Comparison of ENCODE assay signal across 1 cellular context in the genomic region with DNA sequence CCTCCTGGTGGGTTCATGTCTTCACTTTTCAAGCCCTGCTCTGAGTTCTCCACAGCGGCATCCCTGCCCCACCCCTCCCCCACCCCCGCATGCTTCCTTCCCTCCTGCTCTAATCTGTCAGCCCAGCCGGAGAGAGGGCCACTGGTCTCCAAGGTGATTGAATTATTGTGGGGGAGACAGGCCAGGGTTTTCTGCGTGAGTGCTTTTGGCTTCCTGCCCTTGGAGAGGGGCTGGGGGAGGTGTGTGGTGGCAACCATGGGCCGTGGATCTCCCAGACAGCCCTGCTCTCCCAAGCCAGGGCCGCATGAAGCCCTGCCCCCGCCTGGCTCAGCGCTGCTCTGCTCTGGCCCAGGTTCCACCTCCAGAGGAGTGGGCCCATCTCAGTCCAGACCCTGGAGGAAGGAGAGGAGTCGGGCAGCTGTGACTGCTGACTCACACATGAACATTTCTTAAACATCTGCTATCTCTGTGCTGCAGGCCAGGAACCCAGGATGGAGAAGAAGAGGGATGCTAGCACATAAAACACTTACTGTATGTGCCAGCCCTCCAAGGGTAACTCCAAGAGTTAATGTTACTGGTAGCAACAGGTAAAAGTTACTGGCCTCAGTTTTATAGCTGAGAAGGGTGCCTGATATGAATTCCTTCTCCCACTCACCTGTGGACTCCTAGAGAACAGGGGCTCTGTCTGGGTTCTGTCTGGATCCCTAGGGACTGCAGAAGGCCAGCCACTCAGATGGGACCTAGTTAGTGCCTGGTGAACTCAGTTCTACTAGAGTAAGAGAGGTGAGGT.
TF ChIP-seq lines count a peak whose summit lies in the region.

No MANE protein-coding gene starts in this region.

TF ChIP-seq in K562, 482 proteins besides CTCF, POLR2A, EP300 and RAD21 (continued from another document and continues in another):
- TF ChIP-seq, protein P1, sequence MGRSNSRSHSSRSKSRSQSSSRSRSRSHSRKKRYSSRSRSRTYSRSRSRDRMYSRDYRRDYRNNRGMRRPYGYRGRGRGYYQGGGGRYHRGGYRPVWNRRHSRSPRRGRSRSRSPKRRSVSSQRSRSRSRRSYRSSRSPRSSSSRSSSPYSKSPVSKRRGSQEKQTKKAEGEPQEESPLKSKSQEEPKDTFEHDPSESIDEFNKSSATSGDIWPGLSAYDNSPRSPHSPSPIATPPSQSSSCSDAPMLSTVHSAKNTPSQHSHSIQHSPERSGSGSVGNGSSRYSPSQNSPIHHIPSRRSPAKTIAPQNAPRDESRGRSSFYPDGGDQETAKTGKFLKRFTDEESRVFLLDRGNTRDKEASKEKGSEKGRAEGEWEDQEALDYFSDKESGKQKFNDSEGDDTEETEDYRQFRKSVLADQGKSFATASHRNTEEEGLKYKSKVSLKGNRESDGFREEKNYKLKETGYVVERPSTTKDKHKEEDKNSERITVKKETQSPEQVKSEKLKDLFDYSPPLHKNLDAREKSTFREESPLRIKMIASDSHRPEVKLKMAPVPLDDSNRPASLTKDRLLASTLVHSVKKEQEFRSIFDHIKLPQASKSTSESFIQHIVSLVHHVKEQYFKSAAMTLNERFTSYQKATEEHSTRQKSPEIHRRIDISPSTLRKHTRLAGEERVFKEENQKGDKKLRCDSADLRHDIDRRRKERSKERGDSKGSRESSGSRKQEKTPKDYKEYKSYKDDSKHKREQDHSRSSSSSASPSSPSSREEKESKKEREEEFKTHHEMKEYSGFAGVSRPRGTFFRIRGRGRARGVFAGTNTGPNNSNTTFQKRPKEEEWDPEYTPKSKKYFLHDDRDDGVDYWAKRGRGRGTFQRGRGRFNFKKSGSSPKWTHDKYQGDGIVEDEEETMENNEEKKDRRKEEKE (IDR thresholded peaks at IDR 0.05; ENCODE audit: borderline replicate concordance in 1 of 2, control insufficient read depth in 1 of 2, low read depth in 2 of 2, low read length in 1 of 2), result 0 out of 4 replicates have a peak, but pooled peaks of 1 of the 2 experiments have one; percentile 51
- TF ChIP-seq ZNF12 (CRISPR knock-in tag; IDR thresholded peaks at IDR 0.05) (no peak), NCOA4 (IDR thresholded peaks at IDR 0.05; ENCODE audit: partially characterized antibody) (no peak), TCF3 (CRISPR knock-in tag; IDR thresholded peaks at IDR 0.05) (peak; percentile 89), ZNF324 (CRISPR knock-in tag; IDR thresholded peaks at IDR 0.05) (0 out of 2 replicates have a peak, but pooled peaks have one; percentile 44), NRF1 (conservative IDR thresholded peaks at IDR 0.05 in 1 of 2, IDR thresholded peaks at IDR 0.05 in 1 of 2) (peak; percentile 70 to 73), WHSC1 (IDR thresholded peaks at IDR 0.05; ENCODE audit: low read length) (no peak), HNRNPL (IDR thresholded peaks at IDR 0.05; ENCODE audit: low read depth, low read length) (no peak), SIRT6 (IDR thresholded peaks at IDR 0.05; ENCODE audit: low read depth, low read length) (no peak), HDAC8 (tag; IDR thresholded peaks at IDR 0.05) (0 out of 2 replicates have a peak, but pooled peaks have one; percentile 31), ZNF143 (CRISPR knock-in tag; IDR thresholded peaks at IDR 0.05) (0 out of 2 replicates have a peak, but pooled peaks have one; percentile 10), FOXK2 (conservative IDR thresholded peaks at IDR 0.05 in 1 of 2, IDR thresholded peaks at IDR 0.05 in 1 of 2; ENCODE audit: low read depth in 2 of 2) (peak in 1 of 2 experiments; percentile 71; a peak in 2 of 4 replicates), BMI1 (IDR thresholded peaks at IDR 0.05; ENCODE audit: low read length) (peak; percentile 70; the same call in 1 of the 2 replicates), SIN3B (IDR thresholded peaks at IDR 0.05; ENCODE audit: low read depth) (no peak), FOXJ2 (tag; IDR thresholded peaks at IDR 0.05) (peak; percentile 98), ZNF24 (IDR thresholded peaks at IDR 0.05) (peak; percentile 19; the same call in 1 of the 2 replicates), RBFOX2 (IDR thresholded peaks at IDR 0.05; ENCODE audit: low read depth, low read length) (peak; percentile 55; the same call in 1 of the 2 replicates), NBN (IDR thresholded peaks at IDR 0.05; ENCODE audit: low read depth) (peak; percentile 93), ELF2 (CRISPR knock-in tag; IDR thresholded peaks at IDR 0.05) (0 out of 2 replicates have a peak, but pooled peaks have one; percentile 13), SMARCE1 (IDR thresholded peaks at IDR 0.05) (peak; percentile 99), GTF2A2 (tag; IDR thresholded peaks at IDR 0.05) (no peak), FOXJ3 (CRISPR knock-in tag; IDR thresholded peaks at IDR 0.05) (peak; percentile 74; the same call in 1 of the 2 replicates), ZC3H4 (CRISPR knock-in tag; IDR thresholded peaks at IDR 0.05; ENCODE audit: borderline replicate concordance) (no peak), SMAD3 (CRISPR knock-in tag; conservative IDR thresholded peaks at IDR 0.05) (peak; percentile 68), ZNF584 (CRISPR knock-in tag; IDR thresholded peaks at IDR 0.05; ENCODE audit: low read depth) (peak; percentile 86), ETV1 (tag; conservative IDR thresholded peaks at IDR 0.05; ENCODE audit: low read depth) (peak; percentile 98), ZNF41 (CRISPR knock-in tag; conservative IDR thresholded peaks at IDR 0.05) (peak; percentile 80)
- TF ChIP-seq, protein P2, sequence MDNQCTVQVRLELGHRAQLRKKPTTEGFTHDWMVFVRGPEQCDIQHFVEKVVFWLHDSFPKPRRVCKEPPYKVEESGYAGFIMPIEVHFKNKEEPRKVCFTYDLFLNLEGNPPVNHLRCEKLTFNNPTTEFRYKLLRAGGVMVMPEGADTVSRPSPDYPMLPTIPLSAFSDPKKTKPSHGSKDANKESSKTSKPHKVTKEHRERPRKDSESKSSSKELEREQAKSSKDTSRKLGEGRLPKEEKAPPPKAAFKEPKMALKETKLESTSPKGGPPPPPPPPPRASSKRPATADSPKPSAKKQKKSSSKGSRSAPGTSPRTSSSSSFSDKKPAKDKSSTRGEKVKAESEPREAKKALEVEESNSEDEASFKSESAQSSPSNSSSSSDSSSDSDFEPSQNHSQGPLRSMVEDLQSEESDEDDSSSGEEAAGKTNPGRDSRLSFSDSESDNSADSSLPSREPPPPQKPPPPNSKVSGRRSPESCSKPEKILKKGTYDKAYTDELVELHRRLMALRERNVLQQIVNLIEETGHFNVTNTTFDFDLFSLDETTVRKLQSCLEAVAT (IDR thresholded peaks at IDR 0.05), result peak in 1 of 2 experiments; percentile 58; a peak in 1 of 4 replicates
- TF ChIP-seq, protein P3, sequence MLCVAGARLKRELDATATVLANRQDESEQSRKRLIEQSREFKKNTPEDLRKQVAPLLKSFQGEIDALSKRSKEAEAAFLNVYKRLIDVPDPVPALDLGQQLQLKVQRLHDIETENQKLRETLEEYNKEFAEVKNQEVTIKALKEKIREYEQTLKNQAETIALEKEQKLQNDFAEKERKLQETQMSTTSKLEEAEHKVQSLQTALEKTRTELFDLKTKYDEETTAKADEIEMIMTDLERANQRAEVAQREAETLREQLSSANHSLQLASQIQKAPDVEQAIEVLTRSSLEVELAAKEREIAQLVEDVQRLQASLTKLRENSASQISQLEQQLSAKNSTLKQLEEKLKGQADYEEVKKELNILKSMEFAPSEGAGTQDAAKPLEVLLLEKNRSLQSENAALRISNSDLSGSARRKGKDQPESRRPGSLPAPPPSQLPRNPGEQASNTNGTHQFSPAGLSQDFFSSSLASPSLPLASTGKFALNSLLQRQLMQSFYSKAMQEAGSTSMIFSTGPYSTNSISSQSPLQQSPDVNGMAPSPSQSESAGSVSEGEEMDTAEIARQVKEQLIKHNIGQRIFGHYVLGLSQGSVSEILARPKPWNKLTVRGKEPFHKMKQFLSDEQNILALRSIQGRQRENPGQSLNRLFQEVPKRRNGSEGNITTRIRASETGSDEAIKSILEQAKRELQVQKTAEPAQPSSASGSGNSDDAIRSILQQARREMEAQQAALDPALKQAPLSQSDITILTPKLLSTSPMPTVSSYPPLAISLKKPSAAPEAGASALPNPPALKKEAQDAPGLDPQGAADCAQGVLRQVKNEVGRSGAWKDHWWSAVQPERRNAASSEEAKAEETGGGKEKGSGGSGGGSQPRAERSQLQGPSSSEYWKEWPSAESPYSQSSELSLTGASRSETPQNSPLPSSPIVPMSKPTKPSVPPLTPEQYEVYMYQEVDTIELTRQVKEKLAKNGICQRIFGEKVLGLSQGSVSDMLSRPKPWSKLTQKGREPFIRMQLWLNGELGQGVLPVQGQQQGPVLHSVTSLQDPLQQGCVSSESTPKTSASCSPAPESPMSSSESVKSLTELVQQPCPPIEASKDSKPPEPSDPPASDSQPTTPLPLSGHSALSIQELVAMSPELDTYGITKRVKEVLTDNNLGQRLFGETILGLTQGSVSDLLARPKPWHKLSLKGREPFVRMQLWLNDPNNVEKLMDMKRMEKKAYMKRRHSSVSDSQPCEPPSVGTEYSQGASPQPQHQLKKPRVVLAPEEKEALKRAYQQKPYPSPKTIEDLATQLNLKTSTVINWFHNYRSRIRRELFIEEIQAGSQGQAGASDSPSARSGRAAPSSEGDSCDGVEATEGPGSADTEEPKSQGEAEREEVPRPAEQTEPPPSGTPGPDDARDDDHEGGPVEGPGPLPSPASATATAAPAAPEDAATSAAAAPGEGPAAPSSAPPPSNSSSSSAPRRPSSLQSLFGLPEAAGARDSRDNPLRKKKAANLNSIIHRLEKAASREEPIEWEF (CRISPR knock-in tag; IDR thresholded peaks at IDR 0.05), result peak; percentile 94
- TF ChIP-seq, protein P4, sequence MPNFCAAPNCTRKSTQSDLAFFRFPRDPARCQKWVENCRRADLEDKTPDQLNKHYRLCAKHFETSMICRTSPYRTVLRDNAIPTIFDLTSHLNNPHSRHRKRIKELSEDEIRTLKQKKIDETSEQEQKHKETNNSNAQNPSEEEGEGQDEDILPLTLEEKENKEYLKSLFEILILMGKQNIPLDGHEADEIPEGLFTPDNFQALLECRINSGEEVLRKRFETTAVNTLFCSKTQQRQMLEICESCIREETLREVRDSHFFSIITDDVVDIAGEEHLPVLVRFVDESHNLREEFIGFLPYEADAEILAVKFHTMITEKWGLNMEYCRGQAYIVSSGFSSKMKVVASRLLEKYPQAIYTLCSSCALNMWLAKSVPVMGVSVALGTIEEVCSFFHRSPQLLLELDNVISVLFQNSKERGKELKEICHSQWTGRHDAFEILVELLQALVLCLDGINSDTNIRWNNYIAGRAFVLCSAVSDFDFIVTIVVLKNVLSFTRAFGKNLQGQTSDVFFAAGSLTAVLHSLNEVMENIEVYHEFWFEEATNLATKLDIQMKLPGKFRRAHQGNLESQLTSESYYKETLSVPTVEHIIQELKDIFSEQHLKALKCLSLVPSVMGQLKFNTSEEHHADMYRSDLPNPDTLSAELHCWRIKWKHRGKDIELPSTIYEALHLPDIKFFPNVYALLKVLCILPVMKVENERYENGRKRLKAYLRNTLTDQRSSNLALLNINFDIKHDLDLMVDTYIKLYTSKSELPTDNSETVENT (CRISPR knock-in tag; IDR thresholded peaks at IDR 0.05), result no peak
- TF ChIP-seq, protein P5, sequence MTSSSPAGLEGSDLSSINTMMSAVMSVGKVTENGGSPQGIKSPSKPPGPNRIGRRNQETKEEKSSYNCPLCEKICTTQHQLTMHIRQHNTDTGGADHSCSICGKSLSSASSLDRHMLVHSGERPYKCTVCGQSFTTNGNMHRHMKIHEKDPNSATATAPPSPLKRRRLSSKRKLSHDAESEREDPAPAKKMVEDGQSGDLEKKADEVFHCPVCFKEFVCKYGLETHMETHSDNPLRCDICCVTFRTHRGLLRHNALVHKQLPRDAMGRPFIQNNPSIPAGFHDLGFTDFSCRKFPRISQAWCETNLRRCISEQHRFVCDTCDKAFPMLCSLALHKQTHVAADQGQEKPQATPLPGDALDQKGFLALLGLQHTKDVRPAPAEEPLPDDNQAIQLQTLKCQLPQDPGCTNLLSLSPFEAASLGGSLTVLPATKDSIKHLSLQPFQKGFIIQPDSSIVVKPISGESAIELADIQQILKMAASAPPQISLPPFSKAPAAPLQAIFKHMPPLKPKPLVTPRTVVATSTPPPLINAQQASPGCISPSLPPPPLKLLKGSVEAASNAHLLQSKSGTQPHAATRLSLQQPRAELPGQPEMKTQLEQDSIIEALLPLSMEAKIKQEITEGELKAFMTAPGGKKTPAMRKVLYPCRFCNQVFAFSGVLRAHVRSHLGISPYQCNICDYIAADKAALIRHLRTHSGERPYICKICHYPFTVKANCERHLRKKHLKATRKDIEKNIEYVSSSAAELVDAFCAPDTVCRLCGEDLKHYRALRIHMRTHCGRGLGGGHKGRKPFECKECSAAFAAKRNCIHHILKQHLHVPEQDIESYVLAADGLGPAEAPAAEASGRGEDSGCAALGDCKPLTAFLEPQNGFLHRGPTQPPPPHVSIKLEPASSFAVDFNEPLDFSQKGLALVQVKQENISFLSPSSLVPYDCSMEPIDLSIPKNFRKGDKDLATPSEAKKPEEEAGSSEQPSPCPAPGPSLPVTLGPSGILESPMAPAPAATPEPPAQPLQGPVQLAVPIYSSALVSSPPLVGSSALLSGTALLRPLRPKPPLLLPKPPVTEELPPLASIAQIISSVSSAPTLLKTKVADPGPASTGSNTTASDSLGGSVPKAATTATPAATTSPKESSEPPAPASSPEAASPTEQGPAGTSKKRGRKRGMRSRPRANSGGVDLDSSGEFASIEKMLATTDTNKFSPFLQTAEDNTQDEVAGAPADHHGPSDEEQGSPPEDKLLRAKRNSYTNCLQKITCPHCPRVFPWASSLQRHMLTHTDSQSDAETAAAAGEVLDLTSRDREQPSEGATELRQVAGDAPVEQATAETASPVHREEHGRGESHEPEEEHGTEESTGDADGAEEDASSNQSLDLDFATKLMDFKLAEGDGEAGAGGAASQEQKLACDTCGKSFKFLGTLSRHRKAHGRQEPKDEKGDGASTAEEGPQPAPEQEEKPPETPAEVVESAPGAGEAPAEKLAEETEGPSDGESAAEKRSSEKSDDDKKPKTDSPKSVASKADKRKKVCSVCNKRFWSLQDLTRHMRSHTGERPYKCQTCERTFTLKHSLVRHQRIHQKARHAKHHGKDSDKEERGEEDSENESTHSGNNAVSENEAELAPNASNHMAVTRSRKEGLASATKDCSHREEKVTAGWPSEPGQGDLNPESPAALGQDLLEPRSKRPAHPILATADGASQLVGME (CRISPR knock-in tag; IDR thresholded peaks at IDR 0.05), result peak; percentile 86
- TF ChIP-seq, protein P6, sequence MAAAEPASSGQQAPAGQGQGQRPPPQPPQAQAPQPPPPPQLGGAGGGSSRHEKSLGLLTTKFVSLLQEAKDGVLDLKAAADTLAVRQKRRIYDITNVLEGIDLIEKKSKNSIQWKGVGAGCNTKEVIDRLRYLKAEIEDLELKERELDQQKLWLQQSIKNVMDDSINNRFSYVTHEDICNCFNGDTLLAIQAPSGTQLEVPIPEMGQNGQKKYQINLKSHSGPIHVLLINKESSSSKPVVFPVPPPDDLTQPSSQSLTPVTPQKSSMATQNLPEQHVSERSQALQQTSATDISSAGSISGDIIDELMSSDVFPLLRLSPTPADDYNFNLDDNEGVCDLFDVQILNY (CRISPR knock-in tag; IDR thresholded peaks at IDR 0.05), result peak; percentile 30; the same call in 1 of the 2 replicates
- TF ChIP-seq, protein P7, sequence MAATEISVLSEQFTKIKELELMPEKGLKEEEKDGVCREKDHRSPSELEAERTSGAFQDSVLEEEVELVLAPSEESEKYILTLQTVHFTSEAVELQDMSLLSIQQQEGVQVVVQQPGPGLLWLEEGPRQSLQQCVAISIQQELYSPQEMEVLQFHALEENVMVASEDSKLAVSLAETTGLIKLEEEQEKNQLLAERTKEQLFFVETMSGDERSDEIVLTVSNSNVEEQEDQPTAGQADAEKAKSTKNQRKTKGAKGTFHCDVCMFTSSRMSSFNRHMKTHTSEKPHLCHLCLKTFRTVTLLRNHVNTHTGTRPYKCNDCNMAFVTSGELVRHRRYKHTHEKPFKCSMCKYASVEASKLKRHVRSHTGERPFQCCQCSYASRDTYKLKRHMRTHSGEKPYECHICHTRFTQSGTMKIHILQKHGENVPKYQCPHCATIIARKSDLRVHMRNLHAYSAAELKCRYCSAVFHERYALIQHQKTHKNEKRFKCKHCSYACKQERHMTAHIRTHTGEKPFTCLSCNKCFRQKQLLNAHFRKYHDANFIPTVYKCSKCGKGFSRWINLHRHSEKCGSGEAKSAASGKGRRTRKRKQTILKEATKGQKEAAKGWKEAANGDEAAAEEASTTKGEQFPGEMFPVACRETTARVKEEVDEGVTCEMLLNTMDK (IDR thresholded peaks at IDR 0.05; ENCODE audit: borderline replicate concordance, insufficient read depth, low read depth, low read length, poor library complexity, severe bottlenecking), result peak; percentile 34
